In the genomic region with DNA sequence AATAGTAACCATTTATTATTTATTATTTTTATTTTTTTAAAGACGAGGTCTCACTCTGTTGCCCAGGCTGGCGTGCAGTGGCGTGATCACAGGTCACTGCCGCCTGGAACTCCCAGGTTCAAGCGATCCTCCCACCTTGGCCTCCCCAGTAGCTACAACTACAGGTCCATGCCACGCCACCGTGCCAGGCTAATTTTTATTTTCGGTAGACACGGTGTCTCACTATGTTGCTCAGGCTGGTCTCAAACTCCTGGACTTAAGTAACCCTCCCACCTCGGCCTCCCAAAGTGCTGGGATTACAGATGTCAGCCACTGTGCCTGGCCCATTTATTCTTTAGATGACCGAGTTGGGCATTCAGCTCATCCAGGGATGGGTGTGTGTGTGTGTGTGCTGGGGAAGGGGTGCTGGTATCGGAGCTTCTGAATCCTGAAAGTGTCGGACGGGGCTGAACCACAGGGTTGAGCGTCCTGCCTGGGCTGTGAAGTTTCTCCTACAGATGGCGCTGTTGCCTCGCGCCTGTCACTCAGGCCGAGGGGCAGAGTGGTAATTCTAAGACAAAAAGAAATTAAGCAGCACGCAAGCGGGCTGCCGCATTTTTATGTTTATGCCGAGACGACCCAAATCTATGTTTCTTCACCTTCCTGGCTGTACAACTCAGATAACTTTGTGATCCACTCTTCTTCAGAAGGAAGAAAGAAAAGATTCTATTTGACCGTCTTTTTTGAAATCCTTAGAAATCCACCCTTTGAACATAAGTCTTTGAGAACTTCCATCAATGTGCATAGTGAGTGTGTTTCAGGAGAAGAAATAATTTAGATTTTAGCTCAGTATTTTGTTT, we compare ENCODE assay signal across 8 cellular contexts.
A peak's percentile ranks its signal among the peaks of the same experiment; 100 is the strongest.
DNase-seq lines count a peak whose midpoint lies in the region; ATAC-seq and TF ChIP-seq lines count a peak whose summit lies in the region.

No MANE protein-coding gene starts in this region.

- no peaks in the 10 kb centered on the region for H3K27me3 ChIP-seq in H7 (ENCODE audit: control insufficient read depth, insufficient read depth, low read length)
- H3K27me3 ChIP-seq in dorsolateral prefrontal cortex = peaks cover 0 to under 1% (median 0%) of the 10 kb centered on the region in 45 donors
- H3K27me3 ChIP-seq in lower lobe of right lung (ENCODE audit: low read depth) = no peaks in the 10 kb centered on the region

- peak; percentile 74 for DNase-seq in Calu3
- DNase-seq in H7 = peak; percentile 68
- peak; percentile 72 for DNase-seq in NCI-H2227 (lab: John Stamatoyannopoulos, UW; ENCODE audit: unreplicated experiment)
- peak; percentile 51 for DNase-seq in activated CD4-positive, alpha-beta T cell treated with anti-CD3 and anti-CD28 coated beads, Interleukin-2, amount 50 U/mL, for 1 hour
- DNase-seq in dorsolateral prefrontal cortex = peak; percentile 58 to 85 (median 68)
- DNase-seq in lower lobe of right lung = peak; percentile 77
- peak; percentile 14 for DNase-seq in stimulated activated CD8-positive, alpha-beta memory T cell treated with anti-CD3 and anti-CD28 coated beads, Interleukin-12 subunit alpha, Interleukin-12 subunit beta, amount 100 ng/mL, for 4 hours (ENCODE audit: low read depth)

- H3K36me3 Mint-ChIP-seq in Calu3 (ENCODE audit: insufficient read depth, unreplicated experiment) = no peaks in the 10 kb centered on the region

- H3K4me1 ChIP-seq in lower lobe of right lung = no peaks in the 10 kb centered on the region

- ATAC-seq in lower lobe of right lung = peak; percentile 85 to 91
- no peak for ATAC-seq in GM18870 (IDR thresholded peaks at IDR 0.05; ENCODE audit: unreplicated experiment)

- no peak overlapping the region for H3K4me3 Mint-ChIP-seq in Calu3 (ENCODE audit: low read depth, unreplicated experiment)

- H3K9me3 Mint-ChIP-seq in Calu3 (ENCODE audit: low read depth, unreplicated experiment) = no peaks in the 10 kb centered on the region

- H3K27ac ChIP-seq in dorsolateral prefrontal cortex (no peak overlapping the region), lower lobe of right lung (no peak overlapping the region)

- H3K27me3 Mint-ChIP-seq in Calu3 (ENCODE audit: unreplicated experiment) = peaks cover 13% of the 10 kb centered on the region

- H3K9me3 ChIP-seq in lower lobe of right lung = no peaks in the 10 kb centered on the region

- TF ChIP-seq CTCF in Calu3 (IDR thresholded peaks at IDR 0.05; ENCODE audit: unreplicated experiment) (peak; percentile 87), dorsolateral prefrontal cortex (IDR thresholded peaks at IDR 0.05 in 54 of 56, conservative IDR thresholded peaks at IDR 0.05 in 2 of 56; ENCODE audit: low read depth in 1 of 56, partially characterized antibody in 56 of 56) (peak; percentile 65 to 98 (median 93)), lower lobe of right lung (IDR thresholded peaks at IDR 0.05) (peak; percentile 86)

- H3K36me3 ChIP-seq in H7 (replicated peaks; ENCODE audit: control insufficient read depth, insufficient read depth, low read length) = no peaks in the 10 kb centered on the region
- no peaks in the 10 kb centered on the region for H3K36me3 ChIP-seq in lower lobe of right lung

- no peak overlapping the region for H3K4me3 ChIP-seq in H7 (ENCODE audit: insufficient read depth, low read depth, low read length)
- H3K4me3 ChIP-seq in dorsolateral prefrontal cortex = no peak overlapping the region
- H3K4me3 ChIP-seq in lower lobe of right lung = no peak overlapping the region

- no TSS peak for BruUV-seq in Calu3 (replicated peaks; lab: Mats Ljungman, UMichigan)

- no peaks in the 10 kb centered on the region for H3K4me1 Mint-ChIP-seq in Calu3 (ENCODE audit: low read depth, unreplicated experiment)

- no peak overlapping the region for H3K27ac Mint-ChIP-seq in Calu3 (ENCODE audit: unreplicated experiment)

- CTCF ChIA-PET in Calu3 (lab: Charles Lee) = interaction anchor here (0.7 to 0.8 kb wide), 6 partner anchors 9 to 1676 kb away, joined by 3 read pairs; no protein-coding TSS in a partner anchor

- intact Hi-C loops in Calu3 (cut with micrococcal nuclease; ENCODE audit: unreplicated experiment) (loop anchor here (1.0 to 2.0 kb wide), 2 partner anchors 52 to 154 kb away; no protein-coding TSS in a partner anchor), dorsolateral prefrontal cortex (cut with DNase I) (loop anchor here (5.0 to 10.0 kb wide), 5 partner anchors 151 to 1684 kb away; no protein-coding TSS in a partner anchor), lower lobe of right lung (cut with DNase I) (no loop called here)

Comparison
In these comparisons a context has a peak if more than half of its experiments do, and no peak if none do; other contexts are left out.
1. DNase-seq: peak in every context shown above with its lines; median percentile 77 in lower lobe of right lung; 74 in Calu3; 72 in NCI-H2227; 68 in dorsolateral prefrontal cortex; 68 in H7; 51 in activated CD4-positive, alpha-beta T cell treated with anti-CD3 and anti-CD28 coated beads, Interleukin-2, amount 50 U/mL, for 1 hour; 14 in stimulated activated CD8-positive, alpha-beta memory T cell treated with anti-CD3 and anti-CD28 coated beads, Interleukin-12 subunit alpha, Interleukin-12 subunit beta, amount 100 ng/mL, for 4 hours.